Comparison of ENCODE assay signal across 8 cellular contexts in the genomic region with DNA sequence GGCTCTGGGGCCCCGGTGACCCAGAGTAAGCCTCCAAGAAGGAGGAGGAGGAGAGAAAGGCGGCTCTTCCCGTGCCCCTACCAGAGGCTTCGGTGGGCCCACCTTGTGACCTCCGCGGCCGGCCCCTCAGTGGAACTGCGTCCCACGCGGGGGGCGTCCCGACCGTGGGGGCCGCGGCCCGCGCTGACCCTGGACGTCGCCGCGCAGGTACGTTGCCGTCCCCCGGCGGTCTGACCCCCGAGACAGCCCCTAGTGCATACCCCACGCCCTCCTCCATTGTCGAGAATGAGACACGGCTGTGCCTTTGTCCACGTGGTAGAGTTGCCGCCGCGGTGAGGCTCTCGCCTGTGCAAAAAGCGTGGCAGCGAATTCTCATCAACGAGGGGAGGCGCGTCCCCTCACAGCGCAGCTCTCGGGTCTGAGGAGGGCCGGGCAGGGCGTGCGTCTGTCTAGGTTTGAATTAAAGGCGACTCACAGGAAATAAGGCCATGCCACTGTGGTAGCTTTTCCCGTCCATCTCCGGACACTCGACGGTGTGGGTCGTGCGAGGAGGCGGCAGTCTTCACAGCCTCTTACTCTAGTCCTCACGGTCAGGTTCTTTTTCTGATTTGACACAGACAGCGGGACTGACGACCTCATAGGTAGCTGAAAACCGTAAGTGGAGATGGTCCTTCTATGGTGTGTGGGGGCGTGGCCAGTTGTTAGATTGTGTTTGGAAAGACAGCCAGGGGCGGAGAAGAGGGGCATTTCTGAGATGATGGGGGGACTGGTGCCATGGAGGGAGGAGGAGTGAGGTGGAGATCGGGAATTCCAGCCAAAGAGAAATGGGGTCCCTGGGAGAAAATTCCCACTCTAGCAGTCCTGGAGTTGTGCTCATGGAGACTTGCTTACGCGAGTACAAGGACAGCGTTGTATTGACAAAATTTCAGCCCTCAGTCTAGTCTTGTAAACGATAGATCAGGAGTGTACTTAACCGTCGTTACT. TPM values are rescaled to one million over a fixed set of nuclear protein-coding genes. Genes with fewer than 3 reads are reported as not detected.
DNase-seq lines count a peak whose midpoint lies in the region; ATAC-seq lines count a peak whose summit lies in the region.

No MANE protein-coding gene starts in this region.

- H3K27me3 Mint-ChIP-seq in activated CD4-positive, alpha-beta memory T cell treated with anti-CD3 and anti-CD28 coated beads for 36 hours, result no peaks in the 10 kb centered on the region

- peak overlapping the region; percentile 88 for H3K4me3 Mint-ChIP-seq in activated CD4-positive, alpha-beta memory T cell treated with anti-CD3 and anti-CD28 coated beads for 36 hours

- peak overlapping the region; percentile 100 for H3K27ac Mint-ChIP-seq in activated CD4-positive, alpha-beta memory T cell treated with anti-CD3 and anti-CD28 coated beads for 36 hours

- no peaks in the 10 kb centered on the region for H3K9me3 Mint-ChIP-seq in activated CD4-positive, alpha-beta memory T cell treated with anti-CD3 and anti-CD28 coated beads for 36 hours

- no peaks in the 10 kb centered on the region for H3K9me3 ChIP-seq in mononuclear cell (ENCODE audit: low read depth, low read length)

- intact Hi-C loops in activated CD4-positive, alpha-beta memory T cell treated with anti-CD3 and anti-CD28 coated beads for 36 hours (cut with micrococcal nuclease), result loop anchor here (1.0 to 10.0 kb wide), 6 partner anchors 7 to 1894 kb away; a partner anchor contains a TSS

- peak overlapping the region; percentile 86 for H3K4me3 ChIP-seq in mononuclear cell (ENCODE audit: low read length)

- peaks cover 7% of the 10 kb centered on the region for H3K36me3 Mint-ChIP-seq in activated CD4-positive, alpha-beta memory T cell treated with anti-CD3 and anti-CD28 coated beads for 36 hours

- POLR2A ChIA-PET in activated CD4-positive, alpha-beta memory T cell treated with anti-CD3 and anti-CD28 coated beads for 36 hours (lab: Charles Lee), result interaction anchor here (1.0 to 2.8 kb wide), 7 partner anchors 10 to 257 kb away, joined by 3 to 31 read pairs (median 7); a partner anchor contains a TSS

- ATAC-seq in HG02943 (IDR thresholded peaks at IDR 0.05; ENCODE audit: low read depth, unreplicated experiment), result peak; percentile 23

- H3K4me1 Mint-ChIP-seq in activated CD4-positive, alpha-beta memory T cell treated with anti-CD3 and anti-CD28 coated beads for 36 hours (ENCODE audit: low read depth), result peaks cover 26% of the 10 kb centered on the region

- CTCF ChIA-PET in activated CD4-positive, alpha-beta memory T cell treated with anti-CD3 and anti-CD28 coated beads for 36 hours (lab: Charles Lee), result interaction anchor here (0.6 to 2.6 kb wide), 8 partner anchors 8 to 96 kb away, joined by 3 to 32 read pairs (median 7); a partner anchor contains a TSS

- peak; percentile 66 for DNase-seq in SIG-M5 treated with dmso at 0.1 percent for 504 hours (lab: John Stamatoyannopoulos, UW; ENCODE audit: unreplicated experiment)
- no peak for DNase-seq in SIG-M5 (lab: John Stamatoyannopoulos, UW)
- peak; percentile 35 for DNase-seq in NCI-H2227 treated with DMSO at 0.1 percent for 48 hours (lab: John Stamatoyannopoulos, UW)
- DNase-seq in activated CD4-positive, alpha-beta memory T cell treated with anti-CD3 and anti-CD28 coated beads for 36 hours, result peak; percentile 76
- DNase-seq in effector CD8-positive, alpha-beta T cell (lab: John Stamatoyannopoulos, UW), result peak; percentile 48
- peak; percentile 74 for DNase-seq in stimulated activated CD8-positive, alpha-beta memory T cell treated with anti-CD3 and anti-CD28 coated beads, Interleukin-4, amount 100 ng/mL, for 48 hours

- H3K4me1 ChIP-seq in mononuclear cell (ENCODE audit: insufficient read depth, low read length), result peaks cover 26% of the 10 kb centered on the region

- no peaks in the 10 kb centered on the region for H3K27me3 ChIP-seq in mononuclear cell (ENCODE audit: insufficient read depth, low read length)

RNA-seq across cellular contexts. Expression of a gene that starts 0.6 kb away (rescaled TPM):
- 10 to 100 TPM; 39.0 to 39.3 TPM for total RNA-seq in activated CD4-positive, alpha-beta memory T cell treated with anti-CD3 and anti-CD28 coated beads for 36 hours
- total RNA-seq in mononuclear cell, result 69.5 TPM

RNA-seq across cellular contexts. Expression of a gene that starts 10.8 kb away (rescaled TPM):
- 1 to 10 TPM; 6.6 to 7.5 TPM for total RNA-seq in activated CD4-positive, alpha-beta memory T cell treated with anti-CD3 and anti-CD28 coated beads for 36 hours
- total RNA-seq in mononuclear cell, result 61.0 TPM
